ENCODE assay signal across 34 cellular contexts in genomic region chr12:49905718-49906314, GRCh38. TPM values are rescaled to one million over a fixed set of nuclear protein-coding genes. Genes with fewer than 3 reads are reported as not detected.
DNase-seq lines count a peak whose midpoint lies in the region; ATAC-seq and TF ChIP-seq lines count a peak whose summit lies in the region.
"Had no signal": no experiment of that assay in that cellular context is flagged by ENCODE, and none has a peak within 500 bp of the region (broad histone marks: within the 10 kb centered on the region; RNA-seq: fewer than 3 reads in every experiment).

No MANE protein-coding gene starts in this region.

- no peak for TF ChIP-seq CTCF in Caco-2 (IDR thresholded peaks at IDR 0.05; ENCODE audit: insufficient read depth in 1 of 2, low read depth in 1 of 2, low read length in 1 of 2, severe bottlenecking in 1 of 2, unreplicated experiment in 1 of 2)
- no peak for TF ChIP-seq CTCF in chondrocyte (IDR thresholded peaks at IDR 0.05)
- no peak for TF ChIP-seq CTCF in BE2C (IDR thresholded peaks at IDR 0.05; ENCODE audit: low read depth, low read length)

- peaks cover 12% of the 10 kb centered on the region for H3K4me1 ChIP-seq in CD4-positive, CD25-positive, alpha-beta regulatory T cell (ENCODE audit: control insufficient read depth, insufficient read depth, low read length, poor library complexity, severe bottlenecking)
- H3K4me1 ChIP-seq in Caco-2, result no peaks in the 10 kb centered on the region
- H3K4me1 ChIP-seq in neuronal stem cell (ENCODE audit: control insufficient read depth in 2 of 2, insufficient read depth in 1 of 2, low read depth in 1 of 2, low read length in 2 of 2), result peaks cover 23 to 32% of the 10 kb centered on the region in 2 donors
- H3K4me1 ChIP-seq in BE2C, result peaks cover 24% of the 10 kb centered on the region
- H3K4me1 ChIP-seq: pancreas had no signal

- CTCF ChIA-PET in Caco-2 (lab: Charles Lee), result no interaction called here

- H3K9me3 ChIP-seq in CD4-positive, CD25-positive, alpha-beta regulatory T cell (ENCODE audit: control insufficient read depth in 2 of 2, low read length in 2 of 2), result no peaks in the 10 kb centered on the region
- H3K9me3 ChIP-seq in Caco-2 (no peaks in the 10 kb centered on the region), neuronal stem cell (replicated peaks in 1 of 2; ENCODE audit: control insufficient read depth in 2 of 2, insufficient read depth in 1 of 2, low read depth in 1 of 2, low read length in 2 of 2) (no peaks in the 10 kb centered on the region), BE2C (no peaks in the 10 kb centered on the region)
- H3K9me3 ChIP-seq: ascending aorta, esophagus muscularis mucosa, pancreas, tibial nerve had no signal

- no peak overlapping the region for H3K14ac ChIP-seq in neuronal stem cell (ENCODE audit: low read length)

- no peak overlapping the region for H3K9ac ChIP-seq in neuronal stem cell (ENCODE audit: low read depth, low read length, poor library complexity)

- H3K23ac ChIP-seq in neuronal stem cell (ENCODE audit: low read depth, low read length, poor library complexity), result peak overlapping the region; percentile 3

- H4K91ac ChIP-seq in neuronal stem cell (ENCODE audit: low read depth, low read length, poor library complexity), result no peak overlapping the region

- H3K18ac ChIP-seq in neuronal stem cell (ENCODE audit: low read length), result no peak overlapping the region

- peak overlapping the region; percentile 65 for H2AK5ac ChIP-seq in neuronal stem cell (ENCODE audit: low read depth, low read length)

- DNase-seq in CD4-positive, CD25-positive, alpha-beta regulatory T cell, result no peak
- DNase-seq in Caco-2 (no peak), chondrocyte (ENCODE audit: low spot score) (peak; percentile 41), neuronal stem cell (ENCODE audit: low spot score) (no peak), BE2C (no peak), NCI-H2081 (lab: John Stamatoyannopoulos, UW) (no peak), ecto neural progenitor cell (ENCODE audit: low spot score) (no peak)
- no peak for DNase-seq in stimulated activated naive B cell treated with anti-CD40 and anti-IgM and Interleukin-4, amounts not matched to agents 10 μg/mL and 1 μg/mL and 100 μg/mL, for 72 hours
- DNase-seq: activated CD4-positive, alpha-beta T cell treated with anti-CD3 and anti-CD28 coated beads, Interleukin-2, amount 50 U/mL, for 4 hours; activated CD8-positive, alpha-beta memory T cell treated with anti-CD3 and anti-CD28 coated beads, Interleukin-2, amount 50 U/mL, for 48 hours; activated naive CD8-positive, alpha-beta T cell treated with anti-CD3 and anti-CD28 coated beads for 36 hours; DMS53; foreskin fibroblast; H9; KBM-7; naive B cell; NCI-H1092; NCI-H1694 treated with DMSO at 0.1 percent for 48 hours; NCI-H82; stimulated activated CD8-positive, alpha-beta memory T cell treated with anti-CD3 and anti-CD28 coated beads, Interleukin-4, amount 100 ng/mL, for 48 hours; stimulated activated naive CD8-positive, alpha-beta T cell treated with anti-CD3 and anti-CD28 coated beads, Interleukin-15, amount 100 ng/mL, for 72 hours; SW 1271 had no signal

- no peaks in the 10 kb centered on the region for H3K79me1 ChIP-seq in neuronal stem cell (ENCODE audit: low read depth, low read length)

- intact Hi-C loops in Caco-2 (cut with micrococcal nuclease; ENCODE audit: unreplicated experiment), result no loop called here

- BruUV-seq in Caco-2 (replicated peaks; lab: Mats Ljungman, UMichigan), result no TSS peak

- no peak overlapping the region for H4K8ac ChIP-seq in neuronal stem cell (ENCODE audit: low read depth, low read length)

- no peak overlapping the region for H2AFZ ChIP-seq in neuronal stem cell (ENCODE audit: low read length)

- H2BK12ac ChIP-seq in neuronal stem cell (ENCODE audit: low read length), result no peak overlapping the region

- H3K9me3 Mint-ChIP-seq in CD4-positive, CD25-positive, alpha-beta regulatory T cell, result no peaks in the 10 kb centered on the region
- H3K9me3 Mint-ChIP-seq in Caco-2 (ENCODE audit: unreplicated experiment) (no peaks in the 10 kb centered on the region), chondrocyte (ENCODE audit: low read depth) (no peaks in the 10 kb centered on the region)
- H3K9me3 Mint-ChIP-seq in stimulated activated naive B cell treated with anti-CD40 and anti-IgM and Interleukin-4, amounts not matched to agents 10 μg/mL and 1 μg/mL and 100 μg/mL, for 72 hours, result no peaks in the 10 kb centered on the region
- H3K9me3 Mint-ChIP-seq: activated naive CD8-positive, alpha-beta T cell treated with anti-CD3 and anti-CD28 coated beads for 36 hours; H9; mesothelial cell of epicardium; naive B cell; stimulated activated naive CD8-positive, alpha-beta T cell treated with anti-CD3 and anti-CD28 coated beads, Interleukin-15, amount 100 ng/mL, for 72 hours had no signal

- H3K36me3 Mint-ChIP-seq in CD4-positive, CD25-positive, alpha-beta regulatory T cell, result peaks cover 3% of the 10 kb centered on the region
- H3K36me3 Mint-ChIP-seq in Caco-2 (ENCODE audit: insufficient read depth, unreplicated experiment) (no peaks in the 10 kb centered on the region), chondrocyte (ENCODE audit: low read depth) (no peaks in the 10 kb centered on the region)
- no peaks in the 10 kb centered on the region for H3K36me3 Mint-ChIP-seq in stimulated activated naive B cell treated with anti-CD40 and anti-IgM and Interleukin-4, amounts not matched to agents 10 μg/mL and 1 μg/mL and 100 μg/mL, for 72 hours
- H3K36me3 Mint-ChIP-seq: activated naive CD8-positive, alpha-beta T cell treated with anti-CD3 and anti-CD28 coated beads for 36 hours; mesothelial cell of epicardium; naive B cell had no signal

- peak overlapping the region in 2 of 3 donors; percentile 39 to 53 for H3K27ac Mint-ChIP-seq in CD4-positive, CD25-positive, alpha-beta regulatory T cell
- peak overlapping the region; percentile 16 for H3K27ac Mint-ChIP-seq in Caco-2 (ENCODE audit: unreplicated experiment)
- no peak overlapping the region for H3K27ac Mint-ChIP-seq in chondrocyte (ENCODE audit: unreplicated experiment)
- H3K27ac Mint-ChIP-seq in stimulated activated naive B cell treated with anti-CD40 and anti-IgM and Interleukin-4, amounts not matched to agents 10 μg/mL and 1 μg/mL and 100 μg/mL, for 72 hours, result no peak overlapping the region
- H3K27ac Mint-ChIP-seq: activated naive CD8-positive, alpha-beta T cell treated with anti-CD3 and anti-CD28 coated beads for 36 hours; H9; mesothelial cell of epicardium had no signal

- peak overlapping the region; percentile 27 to 87 (median 37) for H3K4me3 Mint-ChIP-seq in CD4-positive, CD25-positive, alpha-beta regulatory T cell
- no peak overlapping the region for H3K4me3 Mint-ChIP-seq in Caco-2 (ENCODE audit: unreplicated experiment)
- H3K4me3 Mint-ChIP-seq in chondrocyte (ENCODE audit: unreplicated experiment), result no peak overlapping the region
- H3K4me3 Mint-ChIP-seq in stimulated activated naive B cell treated with anti-CD40 and anti-IgM and Interleukin-4, amounts not matched to agents 10 μg/mL and 1 μg/mL and 100 μg/mL, for 72 hours, result no peak overlapping the region
- H3K4me3 Mint-ChIP-seq: activated naive CD8-positive, alpha-beta T cell treated with anti-CD3 and anti-CD28 coated beads for 36 hours; H9; mesothelial cell of epicardium had no signal

- no peak overlapping the region for H3K4me2 ChIP-seq in neuronal stem cell (ENCODE audit: insufficient read depth, low read length, poor library complexity, severe bottlenecking)

- no peak overlapping the region for H3K4ac ChIP-seq in neuronal stem cell (ENCODE audit: low read length)

- H2BK120ac ChIP-seq in neuronal stem cell (ENCODE audit: low read depth, low read length), result no peak overlapping the region

- POLR2A ChIA-PET in Caco-2 (lab: Charles Lee), result interaction anchor here (0.5 kb wide), 1 partner anchor 223 kb away, joined by 4 read pairs; no protein-coding TSS in a partner anchor

- no peak overlapping the region for H2BK5ac ChIP-seq in neuronal stem cell (ENCODE audit: low read length)

- H3K4me1 Mint-ChIP-seq in CD4-positive, CD25-positive, alpha-beta regulatory T cell, result peaks cover 0 to 22% (median 10%) of the 10 kb centered on the region in 4 donors
- peaks cover 7% of the 10 kb centered on the region for H3K4me1 Mint-ChIP-seq in Caco-2 (ENCODE audit: low read depth, unreplicated experiment)
- peaks cover 26% of the 10 kb centered on the region for H3K4me1 Mint-ChIP-seq in chondrocyte (ENCODE audit: low read depth)
- peaks cover 8 to 9% of the 10 kb centered on the region in 2 donors for H3K4me1 Mint-ChIP-seq in stimulated activated naive B cell treated with anti-CD40 and anti-IgM and Interleukin-4, amounts not matched to agents 10 μg/mL and 1 μg/mL and 100 μg/mL, for 72 hours

- H3K36me3 ChIP-seq in CD4-positive, CD25-positive, alpha-beta regulatory T cell (ENCODE audit: control insufficient read depth, insufficient read depth, low read length), result no peaks in the 10 kb centered on the region
- H3K36me3 ChIP-seq in Caco-2 (ENCODE audit: control insufficient read depth, insufficient read depth, low read length), result no peaks in the 10 kb centered on the region
- H3K36me3 ChIP-seq in neuronal stem cell (replicated peaks in 1 of 2; ENCODE audit: control insufficient read depth in 2 of 2, insufficient read depth in 2 of 2, low read length in 2 of 2), result no peaks in the 10 kb centered on the region
- no peaks in the 10 kb centered on the region for H3K36me3 ChIP-seq in BE2C
- H3K36me3 ChIP-seq: ascending aorta, esophagus muscularis mucosa, pancreas, tibial nerve had no signal

- ATAC-seq in CD4-positive, CD25-positive, alpha-beta regulatory T cell (ENCODE audit: low read depth in 2 of 2), result no peak
- ATAC-seq in stimulated activated naive B cell treated with anti-CD40 and anti-IgM and Interleukin-4, amounts not matched to agents 10 μg/mL and 1 μg/mL and 100 μg/mL, for 72 hours (replicated peaks), result no peak
- ATAC-seq: pancreas; right cardiac atrium; stimulated activated naive CD8-positive, alpha-beta T cell treated with anti-CD3 and anti-CD28 coated beads, Interleukin-15, amount 100 ng/mL, for 72 hours had no signal

- H3K27ac ChIP-seq in CD4-positive, CD25-positive, alpha-beta regulatory T cell (ENCODE audit: insufficient read depth, low read length, poor library complexity, severe bottlenecking), result no peak overlapping the region
- no peak overlapping the region for H3K27ac ChIP-seq in neuronal stem cell (replicated peaks; ENCODE audit: low read length)
- H3K27ac ChIP-seq: ascending aorta, esophagus muscularis mucosa, pancreas, tibial nerve had no signal

- no peaks in the 10 kb centered on the region for H3K27me3 ChIP-seq in CD4-positive, CD25-positive, alpha-beta regulatory T cell (ENCODE audit: control insufficient read depth, insufficient read depth, low read length)
- H3K27me3 ChIP-seq in Caco-2 (replicated peaks; ENCODE audit: control insufficient read depth, insufficient read depth, low read length) (no peaks in the 10 kb centered on the region), neuronal stem cell (ENCODE audit: control insufficient read depth in 3 of 3, insufficient read depth in 3 of 3, low read depth in 1 of 3, low read length in 3 of 3) (peaks cover 0 to 42% (median 4%) of the 10 kb centered on the region in 3 experiments), BE2C (no peaks in the 10 kb centered on the region)
- H3K27me3 ChIP-seq: ascending aorta, pancreas had no signal

- H3K4me3 ChIP-seq in CD4-positive, CD25-positive, alpha-beta regulatory T cell (ENCODE audit: low read depth, low read length), result no peak overlapping the region
- H3K4me3 ChIP-seq in Caco-2 (ENCODE audit: low read depth, low read length), result no peak overlapping the region
- H3K4me3 ChIP-seq in neuronal stem cell (ENCODE audit: low read length in 2 of 2), result no peak overlapping the region
- H3K4me3 ChIP-seq in BE2C (ENCODE audit: low read depth, low read length), result no peak overlapping the region
- H3K4me3 ChIP-seq: ascending aorta, esophagus muscularis mucosa, pancreas, tibial nerve had no signal

- no peaks in the 10 kb centered on the region for H3K27me3 Mint-ChIP-seq in CD4-positive, CD25-positive, alpha-beta regulatory T cell
- H3K27me3 Mint-ChIP-seq in Caco-2 (ENCODE audit: insufficient read depth, unreplicated experiment), result no peaks in the 10 kb centered on the region
- no peaks in the 10 kb centered on the region for H3K27me3 Mint-ChIP-seq in chondrocyte (ENCODE audit: low read depth)
- peaks cover 46 to 55% of the 10 kb centered on the region in 2 donors for H3K27me3 Mint-ChIP-seq in stimulated activated naive B cell treated with anti-CD40 and anti-IgM and Interleukin-4, amounts not matched to agents 10 μg/mL and 1 μg/mL and 100 μg/mL, for 72 hours

- peak overlapping the region; percentile 1 for H2BK15ac ChIP-seq in neuronal stem cell (ENCODE audit: low read length)

- no CpG with 5 or more reads among the region's 7 CpGs for WGBS in neuronal stem cell (ENCODE audit: extremely low coverage in 2 of 2, insufficient read length in 2 of 2, insufficient replicate concordance in 1 of 2), 2 donors

RNA-seq across cellular contexts. Expression of gene FAIM2, which starts 2.1 kb away (rescaled TPM):
- 0.10 TPM for total RNA-seq in CD4-positive, CD25-positive, alpha-beta regulatory T cell
- polyA plus RNA-seq in CD4-positive, CD25-positive, alpha-beta regulatory T cell, result 1 to 10 TPM in 3 of 4 donors, under 1 TPM in 1; 0.31 to 6.5 (median 3.1) TPM
- 0.07 and 0.09 TPM in 2 replicates for total RNA-seq in Caco-2 (2022)
- total RNA-seq in chondrocyte, result 0.47 to 1.3 TPM (median 0.74 TPM) in 3 replicates
- 5.6 TPM for polyA plus RNA-seq in neuronal stem cell (2013, experiment 1 of 2)
- 4.9 TPM for polyA plus RNA-seq in neuronal stem cell (2013, experiment 2 of 2)
- 226 TPM for polyA plus RNA-seq in BE2C (2012; ENCODE audit: insufficient read depth, insufficient read length, low read depth)
- total RNA-seq: G401 had no signal

RNA-seq across cellular contexts. Expression of gene AQP2, which starts 44.7 kb away (rescaled TPM):
- not detected for total RNA-seq in CD4-positive, CD25-positive, alpha-beta regulatory T cell
- polyA plus RNA-seq in CD4-positive, CD25-positive, alpha-beta regulatory T cell, result not detected
- total RNA-seq in Caco-2 (2022) (not detected in 2 replicates), chondrocyte (not detected in 3 replicates)
- polyA plus RNA-seq in neuronal stem cell (2013, experiment 1 of 2), result not detected
- polyA plus RNA-seq in neuronal stem cell (2013, experiment 2 of 2), result not detected
- polyA plus RNA-seq in BE2C (2012; ENCODE audit: insufficient read depth, insufficient read length, low read depth), result 2.5 TPM
- total RNA-seq: activated naive CD8-positive, alpha-beta T cell treated with anti-CD3 and anti-CD28 coated beads for 36 hours; ascending aorta; cardiac septum; esophagus muscularis mucosa; G401; H9; liver; M059J; mesothelial cell of epicardium; NCI-H460; tibial nerve had no signal
- polyA plus RNA-seq: BJ, liver had no signal

RNA-seq across cellular contexts. Expression of gene AQP5, which starts 55.9 kb away (rescaled TPM):
- total RNA-seq in CD4-positive, CD25-positive, alpha-beta regulatory T cell, result not detected
- not detected for polyA plus RNA-seq in CD4-positive, CD25-positive, alpha-beta regulatory T cell
- not detected in 2 replicates for total RNA-seq in Caco-2 (2022)
- 0.20 TPM in 1 of 3 replicates, not detected in the others for total RNA-seq in chondrocyte
- 0.39 TPM for polyA plus RNA-seq in neuronal stem cell (2013, experiment 1 of 2)
- polyA plus RNA-seq in neuronal stem cell (2013, experiment 2 of 2), result 0.58 TPM
- polyA plus RNA-seq in BE2C (2012; ENCODE audit: insufficient read depth, insufficient read length, low read depth), result 3.4 TPM
- total RNA-seq: activated naive CD8-positive, alpha-beta T cell treated with anti-CD3 and anti-CD28 coated beads for 36 hours; ascending aorta; cardiac septum; G401; liver; NCI-H460 had no signal
- polyA plus RNA-seq: BJ, liver had no signal

Comparison
In these comparisons a context has a peak if more than half of its experiments do, and no peak if none do; other contexts are left out.
1. H3K27ac Mint-ChIP-seq: peak in CD4-positive, CD25-positive, alpha-beta regulatory T cell (2 of 3) and Caco-2 (single experiment); none in chondrocyte (single experiment) and stimulated activated naive B cell treated with anti-CD40 and anti-IgM and Interleukin-4, amounts not matched to agents 10 μg/mL and 1 μg/mL and 100 μg/mL, for 72 hours (single experiment).
2. H3K4me3 Mint-ChIP-seq: peak in CD4-positive, CD25-positive, alpha-beta regulatory T cell (4 of 4); none in Caco-2 (single experiment), chondrocyte (single experiment) and stimulated activated naive B cell treated with anti-CD40 and anti-IgM and Interleukin-4, amounts not matched to agents 10 μg/mL and 1 μg/mL and 100 μg/mL, for 72 hours (0 of 2).